ENCODE assay signal across 14 cellular contexts in the genomic region with DNA sequence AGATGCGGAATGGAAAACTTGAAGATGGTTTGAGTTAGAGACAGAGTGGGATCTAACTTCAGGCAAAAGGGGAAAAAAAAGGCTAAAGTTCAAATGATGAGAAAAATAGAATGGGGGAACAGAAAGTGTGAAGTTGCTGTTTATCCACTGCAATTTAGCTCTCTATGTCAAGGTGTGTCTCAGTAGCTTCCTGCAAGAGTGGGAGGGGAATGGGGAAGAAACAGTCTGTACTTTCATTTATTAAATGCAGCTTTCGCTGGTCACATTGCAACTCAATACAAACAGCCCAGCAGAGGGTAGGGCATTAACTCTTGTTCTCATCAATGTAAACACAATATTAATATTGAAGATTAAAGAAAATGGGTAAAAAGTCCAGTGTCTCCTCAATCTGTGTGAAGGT.
DNase-seq lines count a peak whose midpoint lies in the region; ATAC-seq and TF ChIP-seq lines count a peak whose summit lies in the region.
"Had no signal": no experiment of that assay in that cellular context is flagged by ENCODE, and none has a peak within 500 bp of the region (broad histone marks: within the 10 kb centered on the region; RNA-seq: fewer than 3 reads in every experiment).

No MANE protein-coding gene starts in this region.

- in situ Hi-C loops in GM13977 (cut with MboI; ENCODE audit: low pct_unique_long_range_greater_than_20kb, low sequenced_read_pairs, unreplicated experiment) = loop anchor here (10.0 kb wide), 1 partner anchor 188 kb away; no protein-coding TSS in a partner anchor

- intact Hi-C loops in ovary (cut with DNase I) = no loop called here

- no peaks in the 10 kb centered on the region for H3K4me1 ChIP-seq in ovary (ENCODE audit: insufficient read depth)
- H3K4me1 ChIP-seq: BE2C had no signal

- peak overlapping the region; percentile 88 for H3K27ac Mint-ChIP-seq in stimulated activated memory B cell treated with anti-CD40 and anti-IgM and Interleukin-4, amounts not matched to agents 10 μg/mL and 1 μg/mL and 100 μg/mL, for 72 hours

- TF ChIP-seq POLR2A in ovary (IDR thresholded peaks at IDR 0.05) = no peak

- no peaks in the 10 kb centered on the region for H3K27me3 ChIP-seq in ovary
- H3K27me3 ChIP-seq: BE2C had no signal

- peak; percentile 50 for ATAC-seq in stimulated activated memory B cell treated with anti-CD40 and anti-IgM and Interleukin-4, amounts not matched to agents 10 μg/mL and 1 μg/mL and 100 μg/mL, for 72 hours
- ATAC-seq in HG02588 (IDR thresholded peaks at IDR 0.05; ENCODE audit: unreplicated experiment) = no peak

- no peak overlapping the region for H3K4me3 ChIP-seq in ovary

- no peaks in the 10 kb centered on the region for H3K9me3 ChIP-seq in ovary
- H3K9me3 ChIP-seq: BE2C had no signal

- POLR2A ChIA-PET in GM10248 (lab: Yijun Ruan, JAX) = no interaction called here

- peak overlapping the region; percentile 29 for H3K4me3 Mint-ChIP-seq in stimulated activated memory B cell treated with anti-CD40 and anti-IgM and Interleukin-4, amounts not matched to agents 10 μg/mL and 1 μg/mL and 100 μg/mL, for 72 hours

- no peaks in the 10 kb centered on the region for H3K9me3 Mint-ChIP-seq in stimulated activated memory B cell treated with anti-CD40 and anti-IgM and Interleukin-4, amounts not matched to agents 10 μg/mL and 1 μg/mL and 100 μg/mL, for 72 hours

- TF ChIP-seq CTCF in GM10248 (IDR thresholded peaks at IDR 0.05; ENCODE audit: control extremely low read depth, extremely low read depth, low read depth, missing control alignments) (no peak), GM13977 (IDR thresholded peaks at IDR 0.05; ENCODE audit: extremely low read depth, insufficient read depth, missing control alignments) (no peak), VCaP (conservative IDR thresholded peaks at IDR 0.05) (no peak), ovary (IDR thresholded peaks at IDR 0.05) (no peak)

- peaks cover 55% of the 10 kb centered on the region for H3K4me1 Mint-ChIP-seq in stimulated activated memory B cell treated with anti-CD40 and anti-IgM and Interleukin-4, amounts not matched to agents 10 μg/mL and 1 μg/mL and 100 μg/mL, for 72 hours

- H3K36me3 ChIP-seq in ovary = no peaks in the 10 kb centered on the region
- H3K36me3 ChIP-seq: BE2C had no signal

- TF ChIP-seq EP300 in ovary (IDR thresholded peaks at IDR 0.05) = no peak

- CTCF ChIA-PET in GM10248 (lab: Yijun Ruan, JAX) = interaction anchor here (1.1 to 7.1 kb wide), 8 partner anchors 10 to 254 kb away, joined by 3 to 50 read pairs (median 16); no protein-coding TSS in a partner anchor

- H3K27ac ChIP-seq in VCaP (peak overlapping the region; percentile 86), ovary (no peak overlapping the region)

- no peaks in the 10 kb centered on the region for H3K27me3 Mint-ChIP-seq in stimulated activated memory B cell treated with anti-CD40 and anti-IgM and Interleukin-4, amounts not matched to agents 10 μg/mL and 1 μg/mL and 100 μg/mL, for 72 hours

- DNase-seq in GM10248 (ENCODE audit: extremely low spot score) (peak; percentile 51), GM13977 (ENCODE audit: low spot score) (peak; percentile 30), ovary (no peak), NCI-H446 treated with DMSO at 0.1 percent for 48 hours (lab: John Stamatoyannopoulos, UW) (no peak)
- DNase-seq: BE2C, HCEC 1CT, MV-4-11, NCI-H1417 treated with DMSO at 0.1 percent for 48 hours, NCI-H2081, NCI-H524, SW 1271 had no signal

- WGBS in ovary, 3 donors = 95 to 96% (median 95%) methylated on average over 2 of the region's 2 CpGs

- peaks cover 16% of the 10 kb centered on the region for H3K36me3 Mint-ChIP-seq in stimulated activated memory B cell treated with anti-CD40 and anti-IgM and Interleukin-4, amounts not matched to agents 10 μg/mL and 1 μg/mL and 100 μg/mL, for 72 hours

Comparison
In these comparisons a context has a peak if more than half of its experiments do, and no peak if none do; other contexts are left out.
1. DNase-seq: peak in GM10248 (single experiment) and GM13977 (single experiment); none in ovary (0 of 5) and NCI-H446 treated with DMSO at 0.1 percent for 48 hours (single experiment).